Comparison of ENCODE assay signal across 1 cellular context in genomic region chr12:64452559-64453329, GRCh38.
TF ChIP-seq lines count a peak whose summit lies in the region.

No MANE protein-coding gene starts in this region.

TF ChIP-seq in IMR-90, 13 proteins besides CTCF, POLR2A, EP300 and RAD21:
- TF ChIP-seq BHLHE40 (IDR thresholded peaks at IDR 0.05; ENCODE audit: low read depth, low read length), result peak; percentile 48; the same call in 1 of the 2 replicates
- no peak for TF ChIP-seq MAZ (IDR thresholded peaks at IDR 0.05; ENCODE audit: borderline replicate concordance, low read depth, low read length)
- TF ChIP-seq MAFK (IDR thresholded peaks at IDR 0.05; ENCODE audit: low read depth, low read length), result peak; percentile 73
- TF ChIP-seq SMC3 (IDR thresholded peaks at IDR 0.05; ENCODE audit: low read depth, low read length), result no peak
- 0 out of 2 replicates have a peak, but pooled peaks have one; percentile 38 for TF ChIP-seq MXI1 (IDR thresholded peaks at IDR 0.05; ENCODE audit: borderline replicate concordance, low read depth, low read length)
- no peak for TF ChIP-seq ELK1 (IDR thresholded peaks at IDR 0.05; ENCODE audit: borderline replicate concordance, low read depth, low read length)
- TF ChIP-seq USF2 (IDR thresholded peaks at IDR 0.05; ENCODE audit: low read depth, low read length), result no peak
- TF ChIP-seq RFX5 (IDR thresholded peaks at IDR 0.05; ENCODE audit: low read depth, low read length), result no peak
- peak; percentile 60 for TF ChIP-seq CEBPB (IDR thresholded peaks at IDR 0.05; ENCODE audit: low read depth, low read length)
- no peak; the same call in 1 of the 2 replicates for TF ChIP-seq CHD1 (IDR thresholded peaks at IDR 0.05; ENCODE audit: low read depth, low read length)
- TF ChIP-seq FOS (IDR thresholded peaks at IDR 0.05; ENCODE audit: low read depth, low read length), result peak; percentile 70
- peak; percentile 92 for TF ChIP-seq NFE2L2 (IDR thresholded peaks at IDR 0.05; ENCODE audit: low read depth, low read length)
